1 cellular context compared by ENCODE assay signal in genomic region chr6:97282726-97283617, GRCh38.
A peak's percentile ranks its signal among the peaks of the same experiment; 100 is the strongest.
TF ChIP-seq lines count a peak whose summit lies in the region.

MMS22L (minus strand) TSS chr6:97283216; CDS start chr6:97282477, 739 bp downstream.

TF ChIP-seq in HepG2, 621 proteins besides CTCF, POLR2A, EP300 and RAD21 (continued from another document and continues in another):
- TF ChIP-seq ZNF574 (CRISPR knock-in tag; IDR thresholded peaks at IDR 0.05): peak; percentile 60
- TF ChIP-seq ZNF703 (CRISPR knock-in tag; IDR thresholded peaks at IDR 0.05; ENCODE audit: borderline replicate concordance): 0 out of 2 replicates have a peak, but pooled peaks have one; percentile 12
- peak; percentile 88; the same call in 1 of the 2 replicates for TF ChIP-seq ARID2 (CRISPR knock-in tag; IDR thresholded peaks at IDR 0.05; ENCODE audit: borderline replicate concordance)
- TF ChIP-seq ZNF180 (CRISPR knock-in tag; IDR thresholded peaks at IDR 0.05; ENCODE audit: borderline replicate concordance, low read depth): no peak
- peak; percentile 66; the same call in 1 of the 2 replicates for TF ChIP-seq KAT8 (CRISPR knock-in tag; IDR thresholded peaks at IDR 0.05)
- TF ChIP-seq NR2F6 (IDR thresholded peaks at IDR 0.05): no peak
- no peak for TF ChIP-seq NR2F6 (CRISPR knock-in tag; IDR thresholded peaks at IDR 0.05)
- TF ChIP-seq ZNF557 (CRISPR knock-in tag; IDR thresholded peaks at IDR 0.05): no peak
- no peak for TF ChIP-seq ZNF275 (CRISPR knock-in tag; IDR thresholded peaks at IDR 0.05; ENCODE audit: borderline replicate concordance)
- no peak for TF ChIP-seq CBX2 (IDR thresholded peaks at IDR 0.05; ENCODE audit: low read depth, low read length)
- no peak for TF ChIP-seq CBX2 (CRISPR knock-in tag; IDR thresholded peaks at IDR 0.05; ENCODE audit: low read depth)
- peak; percentile 87 for TF ChIP-seq HDAC1 (CRISPR knock-in tag; IDR thresholded peaks at IDR 0.05)
- TF ChIP-seq PHF8 (CRISPR knock-in tag; IDR thresholded peaks at IDR 0.05): peak; percentile 88
- TF ChIP-seq ZMAT5 (CRISPR knock-in tag; IDR thresholded peaks at IDR 0.05; ENCODE audit: borderline replicate concordance, low read depth): no peak
- peak; percentile 93 for TF ChIP-seq SAP130 (CRISPR knock-in tag; IDR thresholded peaks at IDR 0.05; ENCODE audit: low read depth)
- TF ChIP-seq GPN1 (CRISPR knock-in tag; IDR thresholded peaks at IDR 0.05; ENCODE audit: borderline replicate concordance): no peak
- no peak for TF ChIP-seq SNRNP70 (IDR thresholded peaks at IDR 0.05; ENCODE audit: low read depth, low read length)
- no peak for TF ChIP-seq RBM22 (optimal IDR thresholded peaks at IDR 0.05; ENCODE audit: low read length)
- TF ChIP-seq ZNF720 (CRISPR knock-in tag; IDR thresholded peaks at IDR 0.05): no peak
- no peak for TF ChIP-seq ZNF577 (CRISPR knock-in tag; IDR thresholded peaks at IDR 0.05; ENCODE audit: borderline replicate concordance, low read depth)
- TF ChIP-seq, protein P1, sequence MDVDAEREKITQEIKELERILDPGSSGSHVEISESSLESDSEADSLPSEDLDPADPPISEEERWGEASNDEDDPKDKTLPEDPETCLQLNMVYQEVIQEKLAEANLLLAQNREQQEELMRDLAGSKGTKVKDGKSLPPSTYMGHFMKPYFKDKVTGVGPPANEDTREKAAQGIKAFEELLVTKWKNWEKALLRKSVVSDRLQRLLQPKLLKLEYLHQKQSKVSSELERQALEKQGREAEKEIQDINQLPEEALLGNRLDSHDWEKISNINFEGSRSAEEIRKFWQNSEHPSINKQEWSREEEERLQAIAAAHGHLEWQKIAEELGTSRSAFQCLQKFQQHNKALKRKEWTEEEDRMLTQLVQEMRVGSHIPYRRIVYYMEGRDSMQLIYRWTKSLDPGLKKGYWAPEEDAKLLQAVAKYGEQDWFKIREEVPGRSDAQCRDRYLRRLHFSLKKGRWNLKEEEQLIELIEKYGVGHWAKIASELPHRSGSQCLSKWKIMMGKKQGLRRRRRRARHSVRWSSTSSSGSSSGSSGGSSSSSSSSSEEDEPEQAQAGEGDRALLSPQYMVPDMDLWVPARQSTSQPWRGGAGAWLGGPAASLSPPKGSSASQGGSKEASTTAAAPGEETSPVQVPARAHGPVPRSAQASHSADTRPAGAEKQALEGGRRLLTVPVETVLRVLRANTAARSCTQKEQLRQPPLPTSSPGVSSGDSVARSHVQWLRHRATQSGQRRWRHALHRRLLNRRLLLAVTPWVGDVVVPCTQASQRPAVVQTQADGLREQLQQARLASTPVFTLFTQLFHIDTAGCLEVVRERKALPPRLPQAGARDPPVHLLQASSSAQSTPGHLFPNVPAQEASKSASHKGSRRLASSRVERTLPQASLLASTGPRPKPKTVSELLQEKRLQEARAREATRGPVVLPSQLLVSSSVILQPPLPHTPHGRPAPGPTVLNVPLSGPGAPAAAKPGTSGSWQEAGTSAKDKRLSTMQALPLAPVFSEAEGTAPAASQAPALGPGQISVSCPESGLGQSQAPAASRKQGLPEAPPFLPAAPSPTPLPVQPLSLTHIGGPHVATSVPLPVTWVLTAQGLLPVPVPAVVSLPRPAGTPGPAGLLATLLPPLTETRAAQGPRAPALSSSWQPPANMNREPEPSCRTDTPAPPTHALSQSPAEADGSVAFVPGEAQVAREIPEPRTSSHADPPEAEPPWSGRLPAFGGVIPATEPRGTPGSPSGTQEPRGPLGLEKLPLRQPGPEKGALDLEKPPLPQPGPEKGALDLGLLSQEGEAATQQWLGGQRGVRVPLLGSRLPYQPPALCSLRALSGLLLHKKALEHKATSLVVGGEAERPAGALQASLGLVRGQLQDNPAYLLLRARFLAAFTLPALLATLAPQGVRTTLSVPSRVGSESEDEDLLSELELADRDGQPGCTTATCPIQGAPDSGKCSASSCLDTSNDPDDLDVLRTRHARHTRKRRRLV (CRISPR knock-in tag; IDR thresholded peaks at IDR 0.05): peak; percentile 86
- peak; percentile 50; the same call in 1 of the 2 replicates for TF ChIP-seq ARID5B (CRISPR knock-in tag; IDR thresholded peaks at IDR 0.05)
- TF ChIP-seq, protein P2, sequence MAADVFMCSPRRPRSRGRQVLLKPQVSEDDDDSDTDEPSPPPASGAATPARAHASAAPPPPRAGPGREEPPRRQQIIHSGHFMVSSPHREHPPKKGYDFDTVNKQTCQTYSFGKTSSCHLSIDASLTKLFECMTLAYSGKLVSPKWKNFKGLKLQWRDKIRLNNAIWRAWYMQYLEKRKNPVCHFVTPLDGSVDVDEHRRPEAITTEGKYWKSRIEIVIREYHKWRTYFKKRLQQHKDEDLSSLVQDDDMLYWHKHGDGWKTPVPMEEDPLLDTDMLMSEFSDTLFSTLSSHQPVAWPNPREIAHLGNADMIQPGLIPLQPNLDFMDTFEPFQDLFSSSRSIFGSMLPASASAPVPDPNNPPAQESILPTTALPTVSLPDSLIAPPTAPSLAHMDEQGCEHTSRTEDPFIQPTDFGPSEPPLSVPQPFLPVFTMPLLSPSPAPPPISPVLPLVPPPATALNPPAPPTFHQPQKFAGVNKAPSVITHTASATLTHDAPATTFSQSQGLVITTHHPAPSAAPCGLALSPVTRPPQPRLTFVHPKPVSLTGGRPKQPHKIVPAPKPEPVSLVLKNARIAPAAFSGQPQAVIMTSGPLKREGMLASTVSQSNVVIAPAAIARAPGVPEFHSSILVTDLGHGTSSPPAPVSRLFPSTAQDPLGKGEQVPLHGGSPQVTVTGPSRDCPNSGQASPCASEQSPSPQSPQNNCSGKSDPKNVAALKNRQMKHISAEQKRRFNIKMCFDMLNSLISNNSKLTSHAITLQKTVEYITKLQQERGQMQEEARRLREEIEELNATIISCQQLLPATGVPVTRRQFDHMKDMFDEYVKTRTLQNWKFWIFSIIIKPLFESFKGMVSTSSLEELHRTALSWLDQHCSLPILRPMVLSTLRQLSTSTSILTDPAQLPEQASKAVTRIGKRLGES (CRISPR knock-in tag; IDR thresholded peaks at IDR 0.05; ENCODE audit: borderline replicate concordance): no peak
- no peak for TF ChIP-seq AGO1 (IDR thresholded peaks at IDR 0.05; ENCODE audit: low read depth, low read length, poor library complexity, severe bottlenecking)
- TF ChIP-seq, protein P3, sequence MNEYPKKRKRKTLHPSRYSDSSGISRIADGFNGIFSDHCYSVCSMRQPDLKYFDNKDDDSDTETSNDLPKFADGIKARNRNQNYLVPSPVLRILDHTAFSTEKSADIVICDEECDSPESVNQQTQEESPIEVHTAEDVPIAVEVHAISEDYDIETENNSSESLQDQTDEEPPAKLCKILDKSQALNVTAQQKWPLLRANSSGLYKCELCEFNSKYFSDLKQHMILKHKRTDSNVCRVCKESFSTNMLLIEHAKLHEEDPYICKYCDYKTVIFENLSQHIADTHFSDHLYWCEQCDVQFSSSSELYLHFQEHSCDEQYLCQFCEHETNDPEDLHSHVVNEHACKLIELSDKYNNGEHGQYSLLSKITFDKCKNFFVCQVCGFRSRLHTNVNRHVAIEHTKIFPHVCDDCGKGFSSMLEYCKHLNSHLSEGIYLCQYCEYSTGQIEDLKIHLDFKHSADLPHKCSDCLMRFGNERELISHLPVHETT (CRISPR knock-in tag; conservative IDR thresholded peaks at IDR 0.05): no peak
- TF ChIP-seq ZNF530 (CRISPR knock-in tag; IDR thresholded peaks at IDR 0.05; ENCODE audit: low read depth): no peak
- TF ChIP-seq ZNF230 (CRISPR knock-in tag; IDR thresholded peaks at IDR 0.05): peak; percentile 82; the same call in 1 of the 2 replicates
- no peak for TF ChIP-seq SSRP1 (CRISPR knock-in tag; IDR thresholded peaks at IDR 0.05)
- no peak for TF ChIP-seq MAFF (IDR thresholded peaks at IDR 0.05; ENCODE audit: low read depth, low read length)
- TF ChIP-seq, protein P4, sequence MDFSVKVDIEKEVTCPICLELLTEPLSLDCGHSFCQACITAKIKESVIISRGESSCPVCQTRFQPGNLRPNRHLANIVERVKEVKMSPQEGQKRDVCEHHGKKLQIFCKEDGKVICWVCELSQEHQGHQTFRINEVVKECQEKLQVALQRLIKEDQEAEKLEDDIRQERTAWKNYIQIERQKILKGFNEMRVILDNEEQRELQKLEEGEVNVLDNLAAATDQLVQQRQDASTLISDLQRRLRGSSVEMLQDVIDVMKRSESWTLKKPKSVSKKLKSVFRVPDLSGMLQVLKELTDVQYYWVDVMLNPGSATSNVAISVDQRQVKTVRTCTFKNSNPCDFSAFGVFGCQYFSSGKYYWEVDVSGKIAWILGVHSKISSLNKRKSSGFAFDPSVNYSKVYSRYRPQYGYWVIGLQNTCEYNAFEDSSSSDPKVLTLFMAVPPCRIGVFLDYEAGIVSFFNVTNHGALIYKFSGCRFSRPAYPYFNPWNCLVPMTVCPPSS (IDR thresholded peaks at IDR 0.05): no peak
- TF ChIP-seq HHEX (CRISPR knock-in tag; IDR thresholded peaks at IDR 0.05): no peak
- TF ChIP-seq CREM (IDR thresholded peaks at IDR 0.05): no peak
- no peak for TF ChIP-seq CREM (CRISPR knock-in tag; IDR thresholded peaks at IDR 0.05)
- TF ChIP-seq ZNF883 (CRISPR knock-in tag; IDR thresholded peaks at IDR 0.05; ENCODE audit: not compliant biosample characterization): peak; percentile 86
- TF ChIP-seq XBP1 (CRISPR knock-in tag; IDR thresholded peaks at IDR 0.05): no peak
- TF ChIP-seq MYC (CRISPR knock-in tag; IDR thresholded peaks at IDR 0.05; ENCODE audit: borderline replicate concordance): peak; percentile 64; the same call in 1 of the 2 replicates
- TF ChIP-seq GATAD1 (CRISPR knock-in tag; IDR thresholded peaks at IDR 0.05): peak; percentile 86
- no peak for TF ChIP-seq GTF3A (CRISPR knock-in tag; conservative IDR thresholded peaks at IDR 0.05)
- no peak for TF ChIP-seq WIZ (CRISPR knock-in tag; IDR thresholded peaks at IDR 0.05)
- no peak for TF ChIP-seq PRMT3 (CRISPR knock-in tag; IDR thresholded peaks at IDR 0.05; ENCODE audit: borderline replicate concordance, low read depth)
- no peak for TF ChIP-seq SP5 (CRISPR knock-in tag; IDR thresholded peaks at IDR 0.05; ENCODE audit: borderline replicate concordance, low read depth)
- TF ChIP-seq NFIB (CRISPR knock-in tag; IDR thresholded peaks at IDR 0.05; ENCODE audit: borderline replicate concordance): no peak
- TF ChIP-seq HDAC6 (IDR thresholded peaks at IDR 0.05; ENCODE audit: low read depth, low read length): no peak
- no peak for TF ChIP-seq ZNF672 (CRISPR knock-in tag; IDR thresholded peaks at IDR 0.05)
